26 cellular contexts compared by ENCODE assay signal in genomic region chr4:90449626-90450025, GRCh38.
DNase-seq lines count a peak whose midpoint lies in the region; ATAC-seq, FAIRE-seq and TF ChIP-seq lines count a peak whose summit lies in the region.
"Had no signal": no experiment of that assay in that cellular context is flagged by ENCODE, and none has a peak within 500 bp of the region (broad histone marks: within the 10 kb centered on the region; RNA-seq: fewer than 3 reads in every experiment).

No MANE protein-coding gene starts in this region.

- POLR2A ChIA-PET in GM10248 (lab: Yijun Ruan, JAX), result no interaction called here

- no peak overlapping the region for H3K4me3 ChIP-seq in bronchial epithelial cell (ENCODE audit: low read depth, low read length)
- H3K4me3 ChIP-seq in tibial artery, result no peak overlapping the region
- H3K4me3 ChIP-seq: BLaER1 had no signal

- no peak overlapping the region for H3K4me3 Mint-ChIP-seq in chondrocyte (ENCODE audit: unreplicated experiment)
- H3K4me3 Mint-ChIP-seq in stimulated activated effector memory CD8-positive, alpha-beta T cell treated with anti-CD3 and anti-CD28 coated beads, Interleukin-12 subunit alpha, Interleukin-12 subunit beta, amount 100 ng/mL, for 72 hours, result no peak overlapping the region
- H3K4me3 Mint-ChIP-seq: CD14-positive monocyte; CD4-positive, alpha-beta memory T cell; CD4-positive, CD25-positive, alpha-beta regulatory T cell; CD8-positive, alpha-beta memory T cell had no signal

- H3K27ac ChIP-seq in tibial artery, result no peak overlapping the region
- H3K27ac ChIP-seq: BLaER1 had no signal

- DNase-seq in bronchial epithelial cell (ENCODE audit: low read depth) (no peak), chondrocyte (ENCODE audit: low spot score) (peak; percentile 53), tibial artery (no peak), GM10248 (ENCODE audit: extremely low spot score) (no peak)
- no peak for DNase-seq in stimulated activated effector memory CD8-positive, alpha-beta T cell treated with anti-CD3 and anti-CD28 coated beads, Interleukin-12 subunit alpha, Interleukin-12 subunit beta, amount 100 ng/mL, for 72 hours (ENCODE audit: low spot score in 2 of 2)
- DNase-seq in stimulated activated CD4-positive, alpha-beta T cell treated with anti-CD3 and anti-CD28 coated beads, Interleukin-12 subunit alpha, Interleukin-12 subunit beta, amount 100 ng/mL, for 4 hours, result no peak
- DNase-seq: 8988T; ACHN; BE2C; C1 segment of cervical spinal cord; CD4-positive, alpha-beta memory T cell; CD4-positive, CD25-positive, alpha-beta regulatory T cell; CD8-positive, alpha-beta memory T cell; COR-L47; DMS 273 treated with DMSO at 0.1 percent for 48 hours; DMS153; DMS53; DMS79; DND-41; EL; GDM1 had no signal

- H3K4me1 ChIP-seq in tibial artery, result no peaks in the 10 kb centered on the region
- H3K4me1 ChIP-seq: BE2C, BLaER1 had no signal

- H3K9me3 Mint-ChIP-seq in chondrocyte (ENCODE audit: low read depth), result no peaks in the 10 kb centered on the region
- peaks cover 6% of the 10 kb centered on the region for H3K9me3 Mint-ChIP-seq in stimulated activated effector memory CD8-positive, alpha-beta T cell treated with anti-CD3 and anti-CD28 coated beads, Interleukin-12 subunit alpha, Interleukin-12 subunit beta, amount 100 ng/mL, for 72 hours

- TF ChIP-seq CTCF in bronchial epithelial cell (IDR thresholded peaks at IDR 0.05; ENCODE audit: insufficient read depth, low read length, severe bottlenecking), result no peak
- no peak for TF ChIP-seq CTCF in chondrocyte (IDR thresholded peaks at IDR 0.05)
- no peak for TF ChIP-seq CTCF in tibial artery (IDR thresholded peaks at IDR 0.05)
- TF ChIP-seq CTCF in GM10248 (IDR thresholded peaks at IDR 0.05; ENCODE audit: control extremely low read depth, extremely low read depth, low read depth, missing control alignments), result no peak

- H3K4me1 Mint-ChIP-seq in chondrocyte (ENCODE audit: low read depth), result peaks cover 17% of the 10 kb centered on the region
- H3K4me1 Mint-ChIP-seq in stimulated activated effector memory CD8-positive, alpha-beta T cell treated with anti-CD3 and anti-CD28 coated beads, Interleukin-12 subunit alpha, Interleukin-12 subunit beta, amount 100 ng/mL, for 72 hours, result no peaks in the 10 kb centered on the region
- H3K4me1 Mint-ChIP-seq: CD14-positive monocyte; CD4-positive, alpha-beta memory T cell; CD4-positive, CD25-positive, alpha-beta regulatory T cell; CD8-positive, alpha-beta memory T cell had no signal

- intact Hi-C loops in tibial artery (cut with DNase I; ENCODE audit: low total_unique reads), result no loop called here

- no peaks in the 10 kb centered on the region for H3K9me3 ChIP-seq in tibial artery
- H3K9me3 ChIP-seq: BE2C had no signal

- no peaks in the 10 kb centered on the region for H3K36me3 ChIP-seq in bronchial epithelial cell (ENCODE audit: control insufficient read depth, insufficient read depth, low read length)
- H3K36me3 ChIP-seq in tibial artery, result no peaks in the 10 kb centered on the region
- H3K36me3 ChIP-seq: BE2C, BLaER1 had no signal

- peak; percentile 13 for ATAC-seq in stimulated activated effector memory CD8-positive, alpha-beta T cell treated with anti-CD3 and anti-CD28 coated beads, Interleukin-12 subunit alpha, Interleukin-12 subunit beta, amount 100 ng/mL, for 72 hours

- no peak overlapping the region for H3K27ac Mint-ChIP-seq in chondrocyte (ENCODE audit: unreplicated experiment)
- no peak overlapping the region for H3K27ac Mint-ChIP-seq in stimulated activated effector memory CD8-positive, alpha-beta T cell treated with anti-CD3 and anti-CD28 coated beads, Interleukin-12 subunit alpha, Interleukin-12 subunit beta, amount 100 ng/mL, for 72 hours
- H3K27ac Mint-ChIP-seq: CD14-positive monocyte; CD4-positive, alpha-beta memory T cell; CD4-positive, CD25-positive, alpha-beta regulatory T cell; CD8-positive, alpha-beta memory T cell had no signal

- peaks cover 2% of the 10 kb centered on the region for H3K36me3 Mint-ChIP-seq in chondrocyte (ENCODE audit: low read depth)
- H3K36me3 Mint-ChIP-seq in stimulated activated effector memory CD8-positive, alpha-beta T cell treated with anti-CD3 and anti-CD28 coated beads, Interleukin-12 subunit alpha, Interleukin-12 subunit beta, amount 100 ng/mL, for 72 hours, result no peaks in the 10 kb centered on the region
- H3K36me3 Mint-ChIP-seq: CD14-positive monocyte; CD4-positive, alpha-beta memory T cell; CD4-positive, CD25-positive, alpha-beta regulatory T cell; CD8-positive, alpha-beta memory T cell had no signal

- peak; percentile 40 for FAIRE-seq in bronchial epithelial cell (lab: Jason Lieb, UNC)
- FAIRE-seq: A204.1, GM12891, GM19239 had no signal

- H3K27me3 ChIP-seq in bronchial epithelial cell (ENCODE audit: control insufficient read depth, insufficient read depth, low read length) (no peaks in the 10 kb centered on the region), tibial artery (no peaks in the 10 kb centered on the region)
- H3K27me3 ChIP-seq: BE2C, BLaER1 had no signal

- H3K27me3 Mint-ChIP-seq in chondrocyte (ENCODE audit: low read depth), result no peaks in the 10 kb centered on the region
- H3K27me3 Mint-ChIP-seq: CD4-positive, alpha-beta memory T cell; CD4-positive, CD25-positive, alpha-beta regulatory T cell; CD8-positive, alpha-beta memory T cell had no signal

- CTCF ChIA-PET in GM10248 (lab: Yijun Ruan, JAX), result no interaction called here
